Comparison of ENCODE assay signal across 12 cellular contexts in genomic region chr13:22800726-22801401, GRCh38.
DNase-seq lines count a peak whose midpoint lies in the region; ATAC-seq and TF ChIP-seq lines count a peak whose summit lies in the region.
"Had no signal": no experiment of that assay in that cellular context is flagged by ENCODE, and none has a peak within 500 bp of the region (broad histone marks: within the 10 kb centered on the region; RNA-seq: fewer than 3 reads in every experiment).

No MANE protein-coding gene starts in this region.

- no peak for TF ChIP-seq CTCF in GM12865 (IDR thresholded peaks at IDR 0.05; ENCODE audit: insufficient read depth, low read depth, low read length, missing control alignments)
- TF ChIP-seq CTCF in osteoblast (IDR thresholded peaks at IDR 0.05; ENCODE audit: extremely low read depth, low read depth, low read length) = no peak
- TF ChIP-seq CTCF in prostate gland (IDR thresholded peaks at IDR 0.05) = no peak

- H3K36me3 ChIP-seq in osteoblast (ENCODE audit: insufficient read depth, low read length) = no peaks in the 10 kb centered on the region
- H3K36me3 ChIP-seq in prostate gland = no peaks in the 10 kb centered on the region
- H3K36me3 ChIP-seq: uterus had no signal

- no peaks in the 10 kb centered on the region for H3K4me1 ChIP-seq in osteoblast (ENCODE audit: insufficient read depth, low read length)
- no peaks in the 10 kb centered on the region for H3K4me1 ChIP-seq in prostate gland (replicated peaks)
- H3K4me1 ChIP-seq: uterus had no signal

- ATAC-seq in HG02970 (IDR thresholded peaks at IDR 0.05; ENCODE audit: low FRiP score, unreplicated experiment) = no peak
- ATAC-seq: activated naive CD8-positive, alpha-beta T cell treated with anti-CD3 and anti-CD28 coated beads, Interleukin-2, amount 50 U/mL, for 24 hours had no signal

- intact Hi-C loops in head of caudate nucleus (cut with DNase I) (loop anchor here (10.0 kb wide), 1 partner anchor 224 kb away; no protein-coding TSS in a partner anchor), prostate gland (cut with DNase I) (loop anchor here (10.0 kb wide), 1 partner anchor 224 kb away; no protein-coding TSS in a partner anchor)

- no peak overlapping the region for H2AFZ ChIP-seq in osteoblast (ENCODE audit: low read length)

- TF ChIP-seq POLR2A in prostate gland (IDR thresholded peaks at IDR 0.05) = no peak

- no peaks in the 10 kb centered on the region for H3K79me2 ChIP-seq in osteoblast (ENCODE audit: insufficient read depth, low read length)

- H4K20me1 ChIP-seq in osteoblast (ENCODE audit: insufficient read depth, low read length) = no peaks in the 10 kb centered on the region

- H3K4me3 ChIP-seq in GM12865 (ENCODE audit: low read depth, low read length) (no peak overlapping the region), osteoblast (ENCODE audit: insufficient read depth, low read length) (peak overlapping the region; percentile 1), prostate gland (no peak overlapping the region)
- H3K4me3 ChIP-seq: uterus had no signal

- DNase-seq in GM12865 (ENCODE audit: low read depth) = peak; percentile 10
- DNase-seq in SIG-M5 (lab: John Stamatoyannopoulos, UW) = peak; percentile 5
- DNase-seq in head of caudate nucleus = peak in 26 of 42 donors; percentile 5 to 58 (median 34)
- no peak for DNase-seq in osteoblast (ENCODE audit: insufficient read length, low spot score, missing footprints)
- no peak for DNase-seq in NCI-H748 treated with DMSO at 0.1 percent for 48 hours (lab: John Stamatoyannopoulos, UW)
- DNase-seq in NCI-H446 treated with DMSO at 0.1 percent for 48 hours (lab: John Stamatoyannopoulos, UW) = no peak
- DNase-seq in prostate gland (ENCODE audit: low spot score) = no peak
- DNase-seq: activated naive CD8-positive, alpha-beta T cell treated with anti-CD3 and anti-CD28 coated beads, Interleukin-2, amount 50 U/mL, for 24 hours; NCI-H510A; uterus had no signal

- H3K27ac ChIP-seq in osteoblast (ENCODE audit: low read depth, low read length) = no peak overlapping the region
- no peak overlapping the region for H3K27ac ChIP-seq in prostate gland
- H3K27ac ChIP-seq: C4-2B, uterus had no signal

- H3K27me3 ChIP-seq in osteoblast (ENCODE audit: insufficient read depth, low read length) (no peaks in the 10 kb centered on the region), prostate gland (replicated peaks; ENCODE audit: insufficient read depth) (no peaks in the 10 kb centered on the region)
- H3K27me3 ChIP-seq: uterus had no signal

- 72% methylated on average over 5 of the region's 5 CpGs for WGBS in prostate gland

- no peaks in the 10 kb centered on the region for H3K9me3 ChIP-seq in osteoblast (ENCODE audit: low read depth, low read length)
- no peaks in the 10 kb centered on the region for H3K9me3 ChIP-seq in prostate gland
- H3K9me3 ChIP-seq: uterus had no signal

- H3K4me2 ChIP-seq in osteoblast (ENCODE audit: insufficient read depth, low read length) = no peak overlapping the region

Comparison
In these comparisons a context has a peak if more than half of its experiments do, and no peak if none do; other contexts are left out.
1. DNase-seq: peak in GM12865 (single experiment), SIG-M5 (single experiment) and head of caudate nucleus (26 of 42); none in osteoblast (single experiment), NCI-H748 treated with DMSO at 0.1 percent for 48 hours (single experiment), NCI-H446 treated with DMSO at 0.1 percent for 48 hours (single experiment) and prostate gland (single experiment).